ENCODE assay signal across 1 cellular context in the genomic region with DNA sequence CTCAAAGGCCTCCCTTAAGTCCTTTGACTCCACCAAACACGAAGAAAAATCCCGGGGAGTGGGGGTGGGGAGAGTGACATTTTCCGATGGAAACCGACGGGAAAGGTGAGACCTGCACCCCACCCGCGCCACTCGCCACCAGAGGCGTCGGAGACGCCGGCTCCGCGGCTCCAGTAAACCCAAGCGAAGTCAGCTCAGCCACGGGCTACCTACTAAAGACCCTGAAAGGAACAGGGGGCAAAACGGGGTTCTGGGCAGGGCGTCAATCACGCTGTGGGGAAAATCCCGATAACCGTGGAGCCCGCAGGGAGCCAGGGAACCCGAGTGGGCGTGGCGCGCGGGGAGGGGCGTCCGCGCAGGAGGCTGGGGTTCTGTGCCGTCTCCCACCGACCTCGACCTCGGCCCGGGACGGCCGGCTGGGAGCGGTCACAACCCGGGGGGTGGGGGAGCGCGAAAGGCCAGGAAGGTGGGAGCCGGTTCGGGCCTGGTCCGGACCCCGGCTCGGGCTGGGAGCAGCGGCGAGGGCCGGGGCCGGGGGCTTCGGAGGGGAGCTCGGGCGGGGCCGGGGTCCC.
TF ChIP-seq lines count a peak whose summit lies in the region.

No MANE protein-coding gene starts in this region.

TF ChIP-seq in H1, 55 proteins besides CTCF, POLR2A, EP300 and RAD21:
- peak; percentile 84 for TF ChIP-seq ASH2L (IDR thresholded peaks at IDR 0.05; ENCODE audit: low read length)
- TF ChIP-seq KDM5A (IDR thresholded peaks at IDR 0.05; ENCODE audit: low read length): no peak
- TF ChIP-seq BACH1 (IDR thresholded peaks at IDR 0.05; ENCODE audit: low read length): peak; percentile 57
- no peak for TF ChIP-seq SIN3A (conservative IDR thresholded peaks at IDR 0.05 in 1 of 2, IDR thresholded peaks at IDR 0.05 in 1 of 2; ENCODE audit: low read depth in 1 of 2, low read length in 2 of 2)
- TF ChIP-seq CHD2 (IDR thresholded peaks at IDR 0.05; ENCODE audit: low read length): no peak
